10 cellular contexts compared by ENCODE assay signal in the genomic region with DNA sequence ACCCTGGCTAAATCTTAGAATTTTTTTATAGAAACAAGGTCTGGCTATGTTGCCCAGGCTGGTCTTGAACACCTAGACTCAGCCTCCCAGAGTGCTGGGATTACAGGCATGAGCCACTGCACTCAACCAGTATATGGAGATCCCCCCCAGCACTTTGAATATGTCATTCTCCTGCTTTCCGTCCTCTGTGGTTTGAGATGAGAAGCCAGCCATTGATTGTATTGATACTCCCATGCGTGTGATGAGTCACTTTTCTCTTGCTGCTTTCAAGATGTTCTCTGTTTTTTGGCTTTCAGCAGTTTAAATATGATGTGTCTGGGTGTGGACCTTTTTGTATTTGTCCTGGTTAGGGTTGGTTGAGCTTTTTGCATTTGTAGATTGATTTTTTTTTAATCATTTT.
A peak's percentile ranks its signal among the peaks of the same experiment; 100 is the strongest.
DNase-seq lines count a peak whose midpoint lies in the region; ATAC-seq and TF ChIP-seq lines count a peak whose summit lies in the region.
"Had no signal": no experiment of that assay in that cellular context is flagged by ENCODE, and none has a peak within 500 bp of the region (broad histone marks: within the 10 kb centered on the region; RNA-seq: fewer than 3 reads in every experiment).

No MANE protein-coding gene starts in this region.

- H3K27ac Mint-ChIP-seq in activated CD4-positive, alpha-beta memory T cell treated with anti-CD3 and anti-CD28 coated beads for 36 hours: no peak overlapping the region

- no peaks in the 10 kb centered on the region for H3K36me3 Mint-ChIP-seq in activated CD4-positive, alpha-beta memory T cell treated with anti-CD3 and anti-CD28 coated beads for 36 hours

- POLR2A ChIA-PET in activated CD4-positive, alpha-beta memory T cell treated with anti-CD3 and anti-CD28 coated beads for 36 hours (lab: Charles Lee): no interaction called here

- no peak for TF ChIP-seq CTCF in psoas muscle (IDR thresholded peaks at IDR 0.05)
- TF ChIP-seq CTCF in transverse colon (IDR thresholded peaks at IDR 0.05): no peak

- ATAC-seq in GM19025 (IDR thresholded peaks at IDR 0.05; ENCODE audit: low read depth, unreplicated experiment) (peak; percentile 78), HG02884 (IDR thresholded peaks at IDR 0.05; ENCODE audit: unreplicated experiment) (peak; percentile 94), psoas muscle (no peak)

- peaks cover 3% of the 10 kb centered on the region for H3K27me3 Mint-ChIP-seq in activated CD4-positive, alpha-beta memory T cell treated with anti-CD3 and anti-CD28 coated beads for 36 hours

- H3K27ac ChIP-seq in psoas muscle: no peak overlapping the region
- no peak overlapping the region for H3K27ac ChIP-seq in transverse colon

- H3K9me3 Mint-ChIP-seq in activated CD4-positive, alpha-beta memory T cell treated with anti-CD3 and anti-CD28 coated beads for 36 hours: no peaks in the 10 kb centered on the region

- 85 to 94% (median 90%) methylated on average over 2 of the region's 2 CpGs for WGBS in psoas muscle, 3 donors
- WGBS in transverse colon (ENCODE audit: low coverage in 1 of 2), 2 donors: 56 to 80% methylated on average over 1 to 2 of the region's 2 CpGs

- TF ChIP-seq EP300 in transverse colon (IDR thresholded peaks at IDR 0.05; ENCODE audit: low read depth): no peak

- H3K4me3 ChIP-seq in psoas muscle (no peak overlapping the region), transverse colon (no peak overlapping the region)

- peaks cover 8% of the 10 kb centered on the region for H3K4me1 Mint-ChIP-seq in activated CD4-positive, alpha-beta memory T cell treated with anti-CD3 and anti-CD28 coated beads for 36 hours (ENCODE audit: low read depth)

- no peak overlapping the region for H3K4me3 Mint-ChIP-seq in activated CD4-positive, alpha-beta memory T cell treated with anti-CD3 and anti-CD28 coated beads for 36 hours

- peak; percentile 53 for DNase-seq in activated CD4-positive, alpha-beta memory T cell treated with anti-CD3 and anti-CD28 coated beads for 36 hours
- DNase-seq in renal cortical epithelial cell (ENCODE audit: low read depth) (peak; percentile 45), psoas muscle (no peak), kidney tubule cell (ENCODE audit: low spot score) (no peak), hippocampal formation (lab: John Stamatoyannopoulos, UW) (no peak), transverse colon (no peak)
- DNase-seq: midbrain; stimulated activated naive CD4-positive, alpha-beta T cell had no signal

- H3K4me1 ChIP-seq in psoas muscle: no peaks in the 10 kb centered on the region
- no peaks in the 10 kb centered on the region for H3K4me1 ChIP-seq in transverse colon

- intact Hi-C loops in activated CD4-positive, alpha-beta memory T cell treated with anti-CD3 and anti-CD28 coated beads for 36 hours (cut with micrococcal nuclease): loop anchor here (1.0 kb wide), 1 partner anchor 152 kb away; no protein-coding TSS in a partner anchor
- intact Hi-C loops in psoas muscle (cut with DNase I): no loop called here
- intact Hi-C loops in transverse colon (cut with DNase I; ENCODE audit: low total_unique reads): no loop called here

- H3K9me3 ChIP-seq in psoas muscle (no peaks in the 10 kb centered on the region), transverse colon (no peaks in the 10 kb centered on the region)

- H3K36me3 ChIP-seq in psoas muscle (ENCODE audit: insufficient read depth in 1 of 2, low read depth in 1 of 2) (peaks cover 0 to 57% of the 10 kb centered on the region in 2 donors), transverse colon (peaks cover 0 to 18% (median 6%) of the 10 kb centered on the region in 4 donors)

- in situ Hi-C loops in transverse colon (cut with MboI; ENCODE audit: low pct_ligation_motif_present in 1 of 4, low pct_unique_long_range_greater_than_20kb in 1 of 4, low sequenced_read_pairs in 3 of 4): no loop called here

- CTCF ChIA-PET in activated CD4-positive, alpha-beta memory T cell treated with anti-CD3 and anti-CD28 coated beads for 36 hours (lab: Charles Lee): no interaction called here

- no peaks in the 10 kb centered on the region for H3K27me3 ChIP-seq in psoas muscle (ENCODE audit: insufficient read depth in 3 of 3, low read length in 2 of 3)
- no peaks in the 10 kb centered on the region for H3K27me3 ChIP-seq in transverse colon

- TF ChIP-seq POLR2A in transverse colon (IDR thresholded peaks at IDR 0.05): no peak

Comparison
In these comparisons a context has a peak if more than half of its experiments do, and no peak if none do; other contexts are left out.
1. ATAC-seq: peak in GM19025 (single experiment) and HG02884 (single experiment); none in psoas muscle (0 of 4).
2. DNase-seq: peak in activated CD4-positive, alpha-beta memory T cell treated with anti-CD3 and anti-CD28 coated beads for 36 hours (single experiment) and renal cortical epithelial cell (single experiment); none in psoas muscle (0 of 2), kidney tubule cell (single experiment), hippocampal formation (0 of 2) and transverse colon (single experiment).